Comparison of ENCODE assay signal across 8 cellular contexts in the genomic region with DNA sequence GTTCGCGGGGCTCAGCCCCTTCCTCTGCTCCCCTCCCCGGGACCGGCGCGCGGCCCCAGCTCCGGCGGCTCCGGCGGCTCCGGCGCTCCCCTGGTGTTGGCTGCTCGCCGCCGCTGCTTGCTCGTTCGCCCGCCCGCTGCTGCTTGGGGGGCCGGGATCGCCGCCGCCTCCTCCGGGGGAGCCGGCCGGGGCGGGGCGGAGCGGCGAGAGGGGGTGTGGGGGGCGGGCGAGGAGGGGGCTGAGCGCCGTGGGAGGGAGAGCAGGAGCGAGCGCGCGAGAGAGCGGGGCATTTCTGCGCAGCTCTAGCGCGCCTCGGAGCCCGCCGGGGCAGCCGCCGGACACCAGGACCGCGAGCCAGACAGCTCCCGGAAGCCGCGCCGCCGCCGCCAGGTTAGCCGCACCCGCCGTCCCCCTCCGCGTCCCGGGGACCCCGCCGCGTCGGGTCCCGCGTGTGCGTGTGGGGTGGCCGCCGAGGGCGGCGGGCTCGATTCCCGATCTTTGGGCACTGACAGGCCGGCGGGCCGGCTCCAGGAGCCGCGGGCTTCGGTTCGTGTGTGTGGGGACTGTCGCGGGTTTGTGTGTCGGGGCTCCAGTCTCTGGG.
DNase-seq lines count a peak whose midpoint lies in the region; ATAC-seq and TF ChIP-seq lines count a peak whose summit lies in the region.

No MANE protein-coding gene starts in this region.

- intact Hi-C loops in mucosa of descending colon (cut with DNase I, micrococcal nuclease): no loop called here
- intact Hi-C loops in uterus (cut with DNase I; ENCODE audit: low total_unique reads): no loop called here

- TF ChIP-seq CTCF in mucosa of descending colon (IDR thresholded peaks at IDR 0.05): no peak
- TF ChIP-seq CTCF in uterus (IDR thresholded peaks at IDR 0.05): no peak

- H3K4me1 ChIP-seq in effector memory CD4-positive, alpha-beta T cell (ENCODE audit: control insufficient read depth, insufficient read depth, low read length, poor library complexity, severe bottlenecking): peaks cover 8% of the 10 kb centered on the region
- H3K4me1 ChIP-seq in mucosa of descending colon (ENCODE audit: low read depth) (peaks cover 42% of the 10 kb centered on the region), uterus (no peaks in the 10 kb centered on the region)

- H3K4me3 Mint-ChIP-seq in T-helper 17 cell: peak overlapping the region; percentile 98

- peak overlapping the region; percentile 57 for H3K4me3 ChIP-seq in effector memory CD4-positive, alpha-beta T cell (ENCODE audit: insufficient read depth, low read depth, low read length, poor library complexity, severe bottlenecking)
- peak overlapping the region; percentile 58 for H3K4me3 ChIP-seq in mucosa of descending colon
- peak overlapping the region; percentile 22 to 49 for H3K4me3 ChIP-seq in uterus

- H3K27me3 ChIP-seq in effector memory CD4-positive, alpha-beta T cell (replicated peaks; ENCODE audit: control insufficient read depth, insufficient read depth, low read length, poor library complexity, severe bottlenecking): peaks cover 19% of the 10 kb centered on the region
- no peaks in the 10 kb centered on the region for H3K27me3 ChIP-seq in uterus

- peaks cover 17% of the 10 kb centered on the region for H3K4me1 Mint-ChIP-seq in T-helper 17 cell

- H3K27me3 Mint-ChIP-seq in T-helper 17 cell: peaks cover 42% of the 10 kb centered on the region

- no peak for TF ChIP-seq POLR2A in uterus (IDR thresholded peaks at IDR 0.05)

- ATAC-seq in T-helper 17 cell (peak; percentile 28), mucosa of descending colon (peak; percentile 46)

- H3K36me3 ChIP-seq in effector memory CD4-positive, alpha-beta T cell (ENCODE audit: control insufficient read depth, insufficient read depth, low read length): no peaks in the 10 kb centered on the region
- H3K36me3 ChIP-seq in mucosa of descending colon (ENCODE audit: low read depth): no peaks in the 10 kb centered on the region
- no peaks in the 10 kb centered on the region for H3K36me3 ChIP-seq in uterus

- H3K9me3 ChIP-seq in T-helper 17 cell (ENCODE audit: control insufficient read depth, low read length, poor library complexity, severe bottlenecking): no peaks in the 10 kb centered on the region
- H3K9me3 ChIP-seq in effector memory CD4-positive, alpha-beta T cell (ENCODE audit: control insufficient read depth, low read length): no peaks in the 10 kb centered on the region
- H3K9me3 ChIP-seq in mucosa of descending colon: no peaks in the 10 kb centered on the region
- no peaks in the 10 kb centered on the region for H3K9me3 ChIP-seq in uterus

- H3K27ac Mint-ChIP-seq in T-helper 17 cell: peak overlapping the region; percentile 54

- DNase-seq in NOMO-1 treated with DMSO at 0.1 percent for 48 hours (lab: John Stamatoyannopoulos, UW; ENCODE audit: unreplicated experiment) (peak; percentile 14), NOMO-1 (lab: John Stamatoyannopoulos, UW; ENCODE audit: unreplicated experiment in 2 of 2) (no peak), T-helper 17 cell (no peak), mucosa of descending colon (peak in 1 of 3 donors; percentile 67), uterus (peak in 1 of 2 donors; percentile 23), GF-D8 (lab: John Stamatoyannopoulos, UW) (no peak), NCI-H1694 treated with DMSO at 0.1 percent for 48 hours (lab: John Stamatoyannopoulos, UW) (no peak)
- DNase-seq in effector memory CD4-positive, alpha-beta T cell: no peak

- H3K36me3 Mint-ChIP-seq in T-helper 17 cell (ENCODE audit: low read depth): peaks cover 12% of the 10 kb centered on the region

- H3K27ac ChIP-seq in effector memory CD4-positive, alpha-beta T cell (ENCODE audit: insufficient read depth, low read length, poor library complexity, severe bottlenecking): no peak overlapping the region
- no peak overlapping the region for H3K27ac ChIP-seq in uterus
